In the genomic region with DNA sequence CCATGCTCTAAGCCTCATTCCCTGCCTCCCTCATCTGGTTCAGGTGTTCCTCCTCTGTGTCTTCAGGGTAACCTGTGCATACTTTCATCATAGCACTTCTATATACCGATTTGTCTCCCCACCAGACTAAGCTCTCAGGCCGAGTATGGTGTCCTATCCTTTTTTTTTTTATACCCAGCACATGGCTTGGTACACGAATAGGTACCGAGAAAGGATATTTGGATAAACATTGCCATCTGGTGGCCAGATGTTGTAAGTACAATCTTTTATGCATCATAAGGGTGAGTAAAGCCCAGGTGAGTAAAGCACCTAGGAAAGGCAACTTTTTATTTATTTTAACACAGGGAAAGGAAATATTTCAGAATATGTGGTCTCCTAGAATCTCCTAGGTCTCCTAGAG, we compare ENCODE assay signal across 9 cellular contexts.
A peak's percentile ranks its signal among the peaks of the same experiment; 100 is the strongest.
DNase-seq lines count a peak whose midpoint lies in the region; ATAC-seq and TF ChIP-seq lines count a peak whose summit lies in the region.
"Had no signal": no experiment of that assay in that cellular context is flagged by ENCODE, and none has a peak within 500 bp of the region (broad histone marks: within the 10 kb centered on the region; RNA-seq: fewer than 3 reads in every experiment).

No MANE protein-coding gene starts in this region.

- TF ChIP-seq CTCF in endodermal cell (conservative IDR thresholded peaks at IDR 0.05), result peak; percentile 82
- peak; percentile 55 to 61 (median 57) for TF ChIP-seq CTCF in nephron (IDR thresholded peaks at IDR 0.05; ENCODE audit: unreplicated experiment in 3 of 3)

- H3K9ac ChIP-seq in endodermal cell (ENCODE audit: extremely low read depth, low read length, poor library complexity, severe bottlenecking), result no peak overlapping the region
- H3K9ac ChIP-seq: BLaER1 had no signal

- H3K27ac Mint-ChIP-seq in endodermal cell (no peak overlapping the region), nephron (no peak overlapping the region)

- H3K9me3 ChIP-seq in endodermal cell (ENCODE audit: control insufficient read depth, low read length), result peaks cover 7% of the 10 kb centered on the region

- peak; percentile 27 for DNase-seq in NCI-H2107 treated with DMSO at 0.1 percent for 48 hours (lab: John Stamatoyannopoulos, UW; ENCODE audit: unreplicated experiment)
- no peak for DNase-seq in NCI-H2107 (lab: John Stamatoyannopoulos, UW)
- DNase-seq in Kasumi-1 (lab: John Stamatoyannopoulos, UW), result peak; percentile 29 to 34
- peak; percentile 59 for DNase-seq in endodermal cell

- H3K27ac ChIP-seq in endodermal cell (ENCODE audit: low read depth, low read length), result no peak overlapping the region
- H3K27ac ChIP-seq: BLaER1 had no signal

- peak; percentile 84 for ATAC-seq in GM19351 (IDR thresholded peaks at IDR 0.05; ENCODE audit: unreplicated experiment)
- peak; percentile 82 for ATAC-seq in SK-N-SH treated with all-trans-retinoic acid at 6 μM for 48 hours
- no peak for ATAC-seq in HG02973 (IDR thresholded peaks at IDR 0.05; ENCODE audit: unreplicated experiment)

- no peaks in the 10 kb centered on the region for H3K4me1 Mint-ChIP-seq in endodermal cell
- H3K4me1 Mint-ChIP-seq in nephron, result no peaks in the 10 kb centered on the region

- WGBS in endodermal cell (ENCODE audit: insufficient coverage in 1 of 2, insufficient read length in 1 of 2), 2 experiments, result 21% methylated on average over 4 of the region's 4 CpGs; no CpG with 5 or more reads in 1 of the 2 experiments

- peaks cover 32% of the 10 kb centered on the region for H3K9me3 Mint-ChIP-seq in endodermal cell
- H3K9me3 Mint-ChIP-seq in nephron, result peaks cover 26% of the 10 kb centered on the region

- H3K4me1 ChIP-seq in endodermal cell (ENCODE audit: control insufficient read depth, insufficient read depth, low read length), result no peaks in the 10 kb centered on the region
- H3K4me1 ChIP-seq: BLaER1 had no signal

- H3K4me3 ChIP-seq in endodermal cell (ENCODE audit: low read length), result no peak overlapping the region
- H3K4me3 ChIP-seq: BLaER1 had no signal

- no peaks in the 10 kb centered on the region for H3K27me3 ChIP-seq in endodermal cell (ENCODE audit: control insufficient read depth, insufficient read depth, low read length, poor library complexity, severe bottlenecking)

- no peaks in the 10 kb centered on the region for H3K36me3 ChIP-seq in endodermal cell (ENCODE audit: control insufficient read depth, insufficient read depth, low read length)
- H3K36me3 ChIP-seq: BLaER1 had no signal

- H3K4me3 Mint-ChIP-seq in endodermal cell, result no peak overlapping the region
- no peak overlapping the region for H3K4me3 Mint-ChIP-seq in nephron

- H3K27me3 Mint-ChIP-seq in endodermal cell (ENCODE audit: insufficient read depth), result peaks cover 2% of the 10 kb centered on the region
- H3K27me3 Mint-ChIP-seq in nephron (ENCODE audit: low read depth), result no peaks in the 10 kb centered on the region

- H3K36me3 Mint-ChIP-seq in endodermal cell (ENCODE audit: low read depth) (peaks cover 17% of the 10 kb centered on the region), nephron (ENCODE audit: low read depth) (peaks cover 29% of the 10 kb centered on the region)

TF ChIP-seq in SK-N-SH treated with all-trans-retinoic acid at 6 μM for 48 hours, 23 proteins besides CTCF, POLR2A, EP300 and RAD21:
- no peak for TF ChIP-seq ZFP3 (CRISPR knock-in tag; IDR thresholded peaks at IDR 0.05)
- TF ChIP-seq, protein P1, sequence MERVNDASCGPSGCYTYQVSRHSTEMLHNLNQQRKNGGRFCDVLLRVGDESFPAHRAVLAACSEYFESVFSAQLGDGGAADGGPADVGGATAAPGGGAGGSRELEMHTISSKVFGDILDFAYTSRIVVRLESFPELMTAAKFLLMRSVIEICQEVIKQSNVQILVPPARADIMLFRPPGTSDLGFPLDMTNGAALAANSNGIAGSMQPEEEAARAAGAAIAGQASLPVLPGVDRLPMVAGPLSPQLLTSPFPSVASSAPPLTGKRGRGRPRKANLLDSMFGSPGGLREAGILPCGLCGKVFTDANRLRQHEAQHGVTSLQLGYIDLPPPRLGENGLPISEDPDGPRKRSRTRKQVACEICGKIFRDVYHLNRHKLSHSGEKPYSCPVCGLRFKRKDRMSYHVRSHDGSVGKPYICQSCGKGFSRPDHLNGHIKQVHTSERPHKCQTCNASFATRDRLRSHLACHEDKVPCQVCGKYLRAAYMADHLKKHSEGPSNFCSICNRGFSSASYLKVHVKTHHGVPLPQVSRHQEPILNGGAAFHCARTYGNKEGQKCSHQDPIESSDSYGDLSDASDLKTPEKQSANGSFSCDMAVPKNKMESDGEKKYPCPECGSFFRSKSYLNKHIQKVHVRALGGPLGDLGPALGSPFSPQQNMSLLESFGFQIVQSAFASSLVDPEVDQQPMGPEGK (CRISPR knock-in tag; IDR thresholded peaks at IDR 0.05; ENCODE audit: borderline replicate concordance), result no peak
- no peak for TF ChIP-seq CSDC2 (CRISPR knock-in tag; IDR thresholded peaks at IDR 0.05)
- no peak for TF ChIP-seq SNAI2 (CRISPR knock-in tag; IDR thresholded peaks at IDR 0.05)
- TF ChIP-seq ZFP30 (CRISPR knock-in tag; IDR thresholded peaks at IDR 0.05), result no peak
- TF ChIP-seq TOX (CRISPR knock-in tag; IDR thresholded peaks at IDR 0.05; ENCODE audit: borderline replicate concordance), result no peak
- TF ChIP-seq ESRRG (CRISPR knock-in tag; IDR thresholded peaks at IDR 0.05), result no peak
- TF ChIP-seq OSR1 (CRISPR knock-in tag; IDR thresholded peaks at IDR 0.05), result no peak
- TF ChIP-seq ZNF70 (CRISPR knock-in tag; IDR thresholded peaks at IDR 0.05), result no peak
- no peak for TF ChIP-seq RARB (CRISPR knock-in tag; IDR thresholded peaks at IDR 0.05)
- TF ChIP-seq ISL1 (CRISPR knock-in tag; IDR thresholded peaks at IDR 0.05), result no peak
- TF ChIP-seq TCF4 (CRISPR knock-in tag; IDR thresholded peaks at IDR 0.05; ENCODE audit: borderline replicate concordance), result no peak
- TF ChIP-seq, protein P2, sequence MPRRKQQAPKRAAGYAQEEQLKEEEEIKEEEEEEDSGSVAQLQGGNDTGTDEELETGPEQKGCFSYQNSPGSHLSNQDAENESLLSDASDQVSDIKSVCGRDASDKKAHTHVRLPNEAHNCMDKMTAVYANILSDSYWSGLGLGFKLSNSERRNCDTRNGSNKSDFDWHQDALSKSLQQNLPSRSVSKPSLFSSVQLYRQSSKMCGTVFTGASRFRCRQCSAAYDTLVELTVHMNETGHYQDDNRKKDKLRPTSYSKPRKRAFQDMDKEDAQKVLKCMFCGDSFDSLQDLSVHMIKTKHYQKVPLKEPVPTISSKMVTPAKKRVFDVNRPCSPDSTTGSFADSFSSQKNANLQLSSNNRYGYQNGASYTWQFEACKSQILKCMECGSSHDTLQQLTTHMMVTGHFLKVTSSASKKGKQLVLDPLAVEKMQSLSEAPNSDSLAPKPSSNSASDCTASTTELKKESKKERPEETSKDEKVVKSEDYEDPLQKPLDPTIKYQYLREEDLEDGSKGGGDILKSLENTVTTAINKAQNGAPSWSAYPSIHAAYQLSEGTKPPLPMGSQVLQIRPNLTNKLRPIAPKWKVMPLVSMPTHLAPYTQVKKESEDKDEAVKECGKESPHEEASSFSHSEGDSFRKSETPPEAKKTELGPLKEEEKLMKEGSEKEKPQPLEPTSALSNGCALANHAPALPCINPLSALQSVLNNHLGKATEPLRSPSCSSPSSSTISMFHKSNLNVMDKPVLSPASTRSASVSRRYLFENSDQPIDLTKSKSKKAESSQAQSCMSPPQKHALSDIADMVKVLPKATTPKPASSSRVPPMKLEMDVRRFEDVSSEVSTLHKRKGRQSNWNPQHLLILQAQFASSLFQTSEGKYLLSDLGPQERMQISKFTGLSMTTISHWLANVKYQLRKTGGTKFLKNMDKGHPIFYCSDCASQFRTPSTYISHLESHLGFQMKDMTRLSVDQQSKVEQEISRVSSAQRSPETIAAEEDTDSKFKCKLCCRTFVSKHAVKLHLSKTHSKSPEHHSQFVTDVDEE (CRISPR knock-in tag; IDR thresholded peaks at IDR 0.05), result no peak
